Comparison of ENCODE assay signal across 8 cellular contexts in genomic region chr3:24493951-24494615, GRCh38. TPM values are rescaled to one million over a fixed set of nuclear protein-coding genes. Genes with fewer than 3 reads are reported as not detected.
DNase-seq lines count a peak whose midpoint lies in the region; ATAC-seq and TF ChIP-seq lines count a peak whose summit lies in the region.

No MANE protein-coding gene starts in this region.

- H3K36me3 ChIP-seq in NT2/D1 (ENCODE audit: insufficient read depth, insufficient read length, low read length) = no peaks in the 10 kb centered on the region
- no peaks in the 10 kb centered on the region for H3K36me3 ChIP-seq in mesenchymal stem cell (ENCODE audit: control insufficient read depth in 1 of 2, insufficient read depth in 2 of 2, low read depth in 1 of 2, low read length in 2 of 2)
- H3K36me3 ChIP-seq in transverse colon = no peaks in the 10 kb centered on the region
- no peaks in the 10 kb centered on the region for H3K36me3 ChIP-seq in SJCRH30

- peak overlapping the region in 1 of 2 experiments; percentile 70 for H3K23ac ChIP-seq in mesenchymal stem cell (ENCODE audit: low read length in 2 of 2)

- H3K18ac ChIP-seq in mesenchymal stem cell (ENCODE audit: low read depth in 1 of 2, low read length in 2 of 2) = peak overlapping the region; percentile 86 to 98

- H3K79me1 ChIP-seq in mesenchymal stem cell (replicated peaks; ENCODE audit: low read length, poor library complexity, severe bottlenecking) = peaks cover 12% of the 10 kb centered on the region

- peak overlapping the region; percentile 69 to 93 for H3K4ac ChIP-seq in mesenchymal stem cell (ENCODE audit: low read depth in 1 of 2, low read length in 2 of 2)

- no peaks in the 10 kb centered on the region for H3K9me3 Mint-ChIP-seq in Calu3 (ENCODE audit: low read depth, unreplicated experiment)
- no peaks in the 10 kb centered on the region for H3K9me3 Mint-ChIP-seq in activated CD8-positive, alpha-beta memory T cell treated with anti-CD3 and anti-CD28 coated beads, Interleukin-2, amount 10 ng/mL, durations not matched to agents 7 days and 5 days (ENCODE audit: low read depth)

- no peaks in the 10 kb centered on the region for H3K27me3 Mint-ChIP-seq in Calu3 (ENCODE audit: unreplicated experiment)
- peaks cover 66% of the 10 kb centered on the region for H3K27me3 Mint-ChIP-seq in activated CD8-positive, alpha-beta memory T cell treated with anti-CD3 and anti-CD28 coated beads, Interleukin-2, amount 10 ng/mL, durations not matched to agents 7 days and 5 days

- WGBS in mesenchymal stem cell = under 1% methylated on average over 48 of the region's 48 CpGs
- 0 to 1% methylated on average over 4 to 36 of the region's 48 CpGs for WGBS in transverse colon (ENCODE audit: low coverage in 1 of 2), 2 donors

- H3K4me3 Mint-ChIP-seq in Calu3 (ENCODE audit: low read depth, unreplicated experiment) = peak overlapping the region; percentile 97
- no peak overlapping the region for H3K4me3 Mint-ChIP-seq in activated CD8-positive, alpha-beta memory T cell treated with anti-CD3 and anti-CD28 coated beads, Interleukin-2, amount 10 ng/mL, durations not matched to agents 7 days and 5 days

- H3K9ac ChIP-seq in NT2/D1 (ENCODE audit: insufficient read length, low read depth) (peak overlapping the region; percentile 81), mesenchymal stem cell (ENCODE audit: low read length) (peak overlapping the region; percentile 90)

- H3K4me2 ChIP-seq in mesenchymal stem cell (ENCODE audit: low read length, poor library complexity, severe bottlenecking) = peak overlapping the region; percentile 97

- H4K91ac ChIP-seq in mesenchymal stem cell (ENCODE audit: low read length) = peak overlapping the region; percentile 72

- no peak overlapping the region for H2BK120ac ChIP-seq in mesenchymal stem cell (ENCODE audit: low read depth, low read length)

- ATAC-seq in activated CD8-positive, alpha-beta memory T cell treated with anti-CD3 and anti-CD28 coated beads, Interleukin-2, amount 10 ng/mL, durations not matched to agents 7 days and 5 days = no peak

- H3K27ac Mint-ChIP-seq in Calu3 (ENCODE audit: unreplicated experiment) = peak overlapping the region; percentile 76
- H3K27ac Mint-ChIP-seq in activated CD8-positive, alpha-beta memory T cell treated with anti-CD3 and anti-CD28 coated beads, Interleukin-2, amount 10 ng/mL, durations not matched to agents 7 days and 5 days = no peak overlapping the region

- peaks cover 38% of the 10 kb centered on the region for H3K4me1 Mint-ChIP-seq in Calu3 (ENCODE audit: low read depth, unreplicated experiment)
- H3K4me1 Mint-ChIP-seq in activated CD8-positive, alpha-beta memory T cell treated with anti-CD3 and anti-CD28 coated beads, Interleukin-2, amount 10 ng/mL, durations not matched to agents 7 days and 5 days = no peaks in the 10 kb centered on the region

- H2BK12ac ChIP-seq in mesenchymal stem cell (ENCODE audit: low read length in 2 of 2) = peak overlapping the region; percentile 73 to 86

- DNase-seq in Calu3 = peak; percentile 58
- no peak for DNase-seq in NT2/D1 (ENCODE audit: low read depth, low spot score)
- DNase-seq in epithelial cell of prostate (ENCODE audit: low read depth, low spot score) = no peak
- peak; percentile 86 for DNase-seq in mesenchymal stem cell
- DNase-seq in transverse colon = peak; percentile 66
- DNase-seq in activated CD8-positive, alpha-beta memory T cell treated with anti-CD3 and anti-CD28 coated beads, Interleukin-2, amount 10 ng/mL, durations not matched to agents 7 days and 5 days = no peak
- DNase-seq in SJCRH30 = no peak
- DNase-seq in NK-92 treated with Interleukin-12 subunit alpha and Interleukin-12 subunit beta, amount 100 ng/mL, for 24 hours (lab: John Stamatoyannopoulos, UW) = no peak

- no peaks in the 10 kb centered on the region for H3K4me1 ChIP-seq in NT2/D1 (ENCODE audit: insufficient read depth, insufficient read length)
- peaks cover 11% of the 10 kb centered on the region for H3K4me1 ChIP-seq in mesenchymal stem cell (ENCODE audit: control insufficient read depth, insufficient read depth, low read depth, low read length)
- peaks cover 0 to 49% (median 23%) of the 10 kb centered on the region in 4 donors for H3K4me1 ChIP-seq in transverse colon
- no peaks in the 10 kb centered on the region for H3K4me1 ChIP-seq in SJCRH30

- TF ChIP-seq EP300 in transverse colon (IDR thresholded peaks at IDR 0.05; ENCODE audit: low read depth) = no peak

- peak overlapping the region; percentile 63 for H2BK5ac ChIP-seq in mesenchymal stem cell (ENCODE audit: low read depth, low read length, poor library complexity, severe bottlenecking)

- H4K8ac ChIP-seq in mesenchymal stem cell (ENCODE audit: low read length) = peak overlapping the region; percentile 87

- peak overlapping the region; percentile 98 for H2BK15ac ChIP-seq in mesenchymal stem cell (ENCODE audit: low read depth, poor library complexity, severe bottlenecking)

- in situ Hi-C loops in transverse colon (cut with MboI; ENCODE audit: low pct_ligation_motif_present in 1 of 4, low pct_unique_long_range_greater_than_20kb in 1 of 4, low sequenced_read_pairs in 3 of 4) = loop anchor here in 1 of 4 donors (25.0 kb wide), 1 partner anchor 232 kb away; no protein-coding TSS in a partner anchor

- intact Hi-C loops in Calu3 (cut with micrococcal nuclease; ENCODE audit: unreplicated experiment) = loop anchor here (1.0 kb wide), 1 partner anchor 129 kb away; no protein-coding TSS in a partner anchor
- intact Hi-C loops in transverse colon (cut with DNase I; ENCODE audit: low total_unique reads) = loop anchor here (5.0 to 10.0 kb wide), 3 partner anchors 188 to 499 kb away; no protein-coding TSS in a partner anchor

- H3K9me3 ChIP-seq in NT2/D1 (ENCODE audit: insufficient read depth, low read length) (no peaks in the 10 kb centered on the region), mesenchymal stem cell (ENCODE audit: control insufficient read depth, low read length) (no peaks in the 10 kb centered on the region), transverse colon (no peaks in the 10 kb centered on the region), SJCRH30 (replicated peaks) (no peaks in the 10 kb centered on the region)

- H3K36me3 Mint-ChIP-seq in Calu3 (ENCODE audit: insufficient read depth, unreplicated experiment) = peaks cover 25% of the 10 kb centered on the region
- peaks cover 1% of the 10 kb centered on the region for H3K36me3 Mint-ChIP-seq in activated CD8-positive, alpha-beta memory T cell treated with anti-CD3 and anti-CD28 coated beads, Interleukin-2, amount 10 ng/mL, durations not matched to agents 7 days and 5 days

- no peak for TF ChIP-seq CTCF in Calu3 (IDR thresholded peaks at IDR 0.05; ENCODE audit: unreplicated experiment)
- peak in 2 of 5 experiments; percentile 18 to 22 for TF ChIP-seq CTCF in transverse colon (IDR thresholded peaks at IDR 0.05)

- CTCF ChIA-PET in Calu3 (lab: Charles Lee) = interaction anchor here (0.9 to 1.5 kb wide), 3 partner anchors 221 to 229 kb away, joined by 3 to 5 read pairs (median 3); no protein-coding TSS in a partner anchor
- CTCF ChIA-PET in activated CD8-positive, alpha-beta memory T cell treated with anti-CD3 and anti-CD28 coated beads, Interleukin-2, amount 10 ng/mL, durations not matched to agents 7 days and 5 days (lab: Charles Lee) = no interaction called here

- H3K27ac ChIP-seq in epithelial cell of prostate (peak overlapping the region; percentile 95), mesenchymal stem cell (ENCODE audit: low read length, poor library complexity, severe bottlenecking) (peak overlapping the region; percentile 8), transverse colon (peak overlapping the region; percentile 91 to 97 (median 94)), SJCRH30 (no peak overlapping the region)

- peaks cover 18% of the 10 kb centered on the region for H3K27me3 ChIP-seq in NT2/D1 (ENCODE audit: insufficient read depth, insufficient read length)
- H3K27me3 ChIP-seq in mesenchymal stem cell (ENCODE audit: control insufficient read depth in 1 of 2, insufficient read depth in 1 of 2, low read length in 2 of 2) = no peaks in the 10 kb centered on the region
- H3K27me3 ChIP-seq in transverse colon = no peaks in the 10 kb centered on the region
- H3K27me3 ChIP-seq in SJCRH30 = no peaks in the 10 kb centered on the region

- peak overlapping the region in 1 of 2 experiments; percentile 89 for H3K14ac ChIP-seq in mesenchymal stem cell (ENCODE audit: low read length in 2 of 2)

- TF ChIP-seq POLR2A in transverse colon (IDR thresholded peaks at IDR 0.05) = no peak

- H3K4me3 ChIP-seq in NT2/D1 (ENCODE audit: insufficient read length, low read depth) = peak overlapping the region; percentile 80
- H3K4me3 ChIP-seq in mesenchymal stem cell (ENCODE audit: insufficient read depth in 1 of 2, low read depth in 1 of 2, low read length in 2 of 2) = peak overlapping the region; percentile 86 to 91
- H3K4me3 ChIP-seq in transverse colon = peak overlapping the region; percentile 51 to 80 (median 70)
- no peak overlapping the region for H3K4me3 ChIP-seq in SJCRH30

- no TSS peak for BruUV-seq in Calu3 (replicated peaks; lab: Mats Ljungman, UMichigan)

- no peak overlapping the region for H2AK5ac ChIP-seq in mesenchymal stem cell (ENCODE audit: low read length, severe bottlenecking)

- H2AFZ ChIP-seq in mesenchymal stem cell (ENCODE audit: low read depth, low read length) = peak overlapping the region; percentile 84

RNA-seq across cellular contexts. Expression of gene THRB, which starts 0.6 kb away (rescaled TPM):
- total RNA-seq in Calu3 (2022) (13.5 and 15.5 TPM in 2 replicates), transverse colon (10 to 100 TPM in 3 of 4 donors, 1 to 10 TPM in 1; 9.8 to 52.4 (median 31.3) TPM)
- polyA plus RNA-seq in mesenchymal stem cell (2013, experiment 1 of 2) = 5.1 TPM
- 4.9 TPM for polyA plus RNA-seq in mesenchymal stem cell (2013, experiment 2 of 2)
- not detected for total RNA-seq in activated CD8-positive, alpha-beta memory T cell treated with anti-CD3 and anti-CD28 coated beads, Interleukin-2, amount 10 ng/mL, durations not matched to agents 7 days and 5 days
- total RNA-seq in SJCRH30 (2014; rRNA removed; shearing (Covaris generic)) = not detected in 2 replicates

Comparison
In these comparisons a context has a peak if more than half of its experiments do, and no peak if none do; other contexts are left out.
1. DNase-seq: peak in Calu3 (single experiment), mesenchymal stem cell (single experiment) and transverse colon (single experiment); none in NT2/D1 (single experiment), epithelial cell of prostate (single experiment), activated CD8-positive, alpha-beta memory T cell treated with anti-CD3 and anti-CD28 coated beads, Interleukin-2, amount 10 ng/mL, durations not matched to agents 7 days and 5 days (single experiment), SJCRH30 (0 of 2) and NK-92 treated with Interleukin-12 subunit alpha and Interleukin-12 subunit beta, amount 100 ng/mL, for 24 hours (single experiment).
2. RNA of gene THRB, which starts 0.6 kb away (total RNA-seq): 9.8 to 52.4 TPM in transverse colon and 13.5 to 15.5 TPM in Calu3; not detected in activated CD8-positive, alpha-beta memory T cell treated with anti-CD3 and anti-CD28 coated beads, Interleukin-2, amount 10 ng/mL, durations not matched to agents 7 days and 5 days and not detected in SJCRH30; every median in the first group is over 10 times any median in the second.